ENCODE assay signal across 1 cellular context in the genomic region with DNA sequence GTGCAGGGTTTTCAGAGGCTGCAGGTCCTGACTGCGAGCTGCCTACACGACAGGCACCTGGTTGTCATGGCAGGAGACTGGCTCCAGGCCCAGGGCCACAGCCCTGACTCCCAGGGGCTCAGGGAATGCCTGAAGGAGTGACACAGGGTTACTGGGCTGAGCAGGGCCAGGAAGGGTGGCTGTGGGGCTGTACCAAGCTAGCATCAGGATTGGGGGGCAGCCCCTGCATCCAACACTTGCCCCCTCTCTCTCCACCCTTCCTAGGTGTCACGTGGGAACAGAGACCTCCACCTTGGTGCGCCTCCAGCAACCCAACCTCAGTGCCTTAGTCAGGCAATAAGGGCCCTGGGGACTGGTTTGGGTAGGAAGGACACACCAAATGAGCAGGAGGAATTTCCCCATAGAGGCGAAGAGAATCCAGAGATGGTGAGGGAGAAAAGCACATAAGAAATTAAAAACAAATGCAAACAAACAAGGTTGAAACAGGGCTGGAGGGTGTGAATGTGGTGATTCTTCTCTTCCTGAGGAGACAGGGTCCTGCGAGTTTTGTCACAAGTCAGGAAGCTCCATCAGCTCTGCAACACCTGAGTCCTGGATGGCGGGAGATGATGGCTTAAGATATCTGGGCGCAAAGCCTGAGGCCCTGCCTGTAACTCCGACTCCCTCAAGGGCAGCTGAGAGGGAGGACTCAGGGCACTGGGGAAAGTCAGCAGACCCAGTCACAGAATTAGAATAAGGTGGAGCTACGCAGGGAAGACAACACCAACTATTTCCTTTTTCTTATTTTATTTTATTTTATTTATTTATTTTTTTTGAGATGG.
TF ChIP-seq lines count a peak whose summit lies in the region.

No MANE protein-coding gene starts in this region.

TF ChIP-seq in IMR-90, 13 proteins besides CTCF, POLR2A, EP300 and RAD21:
- TF ChIP-seq CEBPB (IDR thresholded peaks at IDR 0.05; ENCODE audit: low read depth, low read length) (no peak), FOS (IDR thresholded peaks at IDR 0.05; ENCODE audit: low read depth, low read length) (no peak), RCOR1 (IDR thresholded peaks at IDR 0.05; ENCODE audit: insufficient replicate concordance, low read length) (no peak), CHD1 (IDR thresholded peaks at IDR 0.05; ENCODE audit: low read depth, low read length) (no peak), MAFK (IDR thresholded peaks at IDR 0.05; ENCODE audit: low read depth, low read length) (no peak), NFE2L2 (IDR thresholded peaks at IDR 0.05; ENCODE audit: low read depth, low read length) (no peak), SMC3 (IDR thresholded peaks at IDR 0.05; ENCODE audit: low read depth, low read length) (no peak), MAZ (IDR thresholded peaks at IDR 0.05; ENCODE audit: borderline replicate concordance, low read depth, low read length) (no peak), MXI1 (IDR thresholded peaks at IDR 0.05; ENCODE audit: borderline replicate concordance, low read depth, low read length) (no peak), BHLHE40 (IDR thresholded peaks at IDR 0.05; ENCODE audit: low read depth, low read length) (no peak), RFX5 (IDR thresholded peaks at IDR 0.05; ENCODE audit: low read depth, low read length) (no peak)
- TF ChIP-seq, protein P1, sequence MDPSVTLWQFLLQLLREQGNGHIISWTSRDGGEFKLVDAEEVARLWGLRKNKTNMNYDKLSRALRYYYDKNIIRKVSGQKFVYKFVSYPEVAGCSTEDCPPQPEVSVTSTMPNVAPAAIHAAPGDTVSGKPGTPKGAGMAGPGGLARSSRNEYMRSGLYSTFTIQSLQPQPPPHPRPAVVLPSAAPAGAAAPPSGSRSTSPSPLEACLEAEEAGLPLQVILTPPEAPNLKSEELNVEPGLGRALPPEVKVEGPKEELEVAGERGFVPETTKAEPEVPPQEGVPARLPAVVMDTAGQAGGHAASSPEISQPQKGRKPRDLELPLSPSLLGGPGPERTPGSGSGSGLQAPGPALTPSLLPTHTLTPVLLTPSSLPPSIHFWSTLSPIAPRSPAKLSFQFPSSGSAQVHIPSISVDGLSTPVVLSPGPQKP (IDR thresholded peaks at IDR 0.05; ENCODE audit: borderline replicate concordance, low read depth, low read length): no peak
- TF ChIP-seq, protein P2, sequence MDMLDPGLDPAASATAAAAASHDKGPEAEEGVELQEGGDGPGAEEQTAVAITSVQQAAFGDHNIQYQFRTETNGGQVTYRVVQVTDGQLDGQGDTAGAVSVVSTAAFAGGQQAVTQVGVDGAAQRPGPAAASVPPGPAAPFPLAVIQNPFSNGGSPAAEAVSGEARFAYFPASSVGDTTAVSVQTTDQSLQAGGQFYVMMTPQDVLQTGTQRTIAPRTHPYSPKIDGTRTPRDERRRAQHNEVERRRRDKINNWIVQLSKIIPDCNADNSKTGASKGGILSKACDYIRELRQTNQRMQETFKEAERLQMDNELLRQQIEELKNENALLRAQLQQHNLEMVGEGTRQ (IDR thresholded peaks at IDR 0.05; ENCODE audit: low read depth, low read length): no peak
